Comparison of ENCODE assay signal across 1 cellular context in the genomic region with DNA sequence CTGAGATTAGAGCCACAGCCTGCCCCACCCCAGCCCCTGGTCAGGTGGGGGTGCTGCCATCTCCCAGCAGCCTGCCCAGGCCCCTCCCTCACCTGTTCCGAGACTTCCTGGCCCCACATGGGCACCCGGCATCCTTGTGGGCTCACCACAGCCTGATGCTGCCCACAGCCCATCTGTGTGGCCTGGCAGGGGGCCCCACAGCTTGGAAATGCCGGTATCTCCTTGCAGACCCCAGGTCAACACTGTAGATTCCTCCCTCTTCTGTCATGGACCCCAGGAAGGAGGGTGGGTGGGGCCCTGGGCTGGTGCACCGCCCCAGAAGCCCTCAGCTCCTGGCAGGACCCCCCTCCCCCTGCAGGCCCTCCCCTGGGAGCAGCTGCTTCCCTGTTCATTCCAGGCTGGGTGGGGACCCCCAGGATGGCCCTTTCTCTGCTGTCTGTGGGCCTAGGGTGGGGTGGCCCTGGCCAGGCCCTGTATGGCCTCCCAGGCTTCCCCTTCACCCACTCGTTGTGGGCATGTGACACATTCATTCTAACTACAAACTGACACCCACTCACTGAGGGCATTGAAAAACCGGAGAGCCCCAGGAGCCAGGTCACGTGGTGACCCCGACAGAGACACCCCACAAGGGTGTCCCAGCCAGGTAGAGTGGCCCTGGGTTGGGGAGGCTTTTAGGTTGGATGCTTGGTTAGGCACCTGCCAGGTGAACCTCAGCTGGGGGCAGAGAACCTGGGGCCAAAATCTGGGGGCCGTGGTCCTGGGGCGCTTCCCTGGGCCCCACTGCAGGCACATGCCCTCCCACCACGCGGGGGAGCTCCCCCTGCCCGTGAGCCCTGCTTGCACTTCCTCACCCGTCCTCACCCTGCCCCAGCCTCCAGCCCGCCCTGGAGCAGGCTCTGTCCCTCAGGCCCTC.
TF ChIP-seq lines count a peak whose summit lies in the region.

No MANE protein-coding gene starts in this region.

TF ChIP-seq in IMR-90, 13 proteins besides CTCF, POLR2A, EP300 and RAD21:
- TF ChIP-seq, protein P1, sequence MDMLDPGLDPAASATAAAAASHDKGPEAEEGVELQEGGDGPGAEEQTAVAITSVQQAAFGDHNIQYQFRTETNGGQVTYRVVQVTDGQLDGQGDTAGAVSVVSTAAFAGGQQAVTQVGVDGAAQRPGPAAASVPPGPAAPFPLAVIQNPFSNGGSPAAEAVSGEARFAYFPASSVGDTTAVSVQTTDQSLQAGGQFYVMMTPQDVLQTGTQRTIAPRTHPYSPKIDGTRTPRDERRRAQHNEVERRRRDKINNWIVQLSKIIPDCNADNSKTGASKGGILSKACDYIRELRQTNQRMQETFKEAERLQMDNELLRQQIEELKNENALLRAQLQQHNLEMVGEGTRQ (IDR thresholded peaks at IDR 0.05; ENCODE audit: low read depth, low read length) = 0 out of 2 replicates have a peak, but pooled peaks have one; percentile 17
- no peak for TF ChIP-seq FOS (IDR thresholded peaks at IDR 0.05; ENCODE audit: low read depth, low read length)
